ENCODE assay signal across 19 cellular contexts in genomic region chr18:21991081-21991534, GRCh38.
DNase-seq lines count a peak whose midpoint lies in the region; ATAC-seq and TF ChIP-seq lines count a peak whose summit lies in the region.
"Had no signal": no experiment of that assay in that cellular context is flagged by ENCODE, and none has a peak within 500 bp of the region (broad histone marks: within the 10 kb centered on the region; RNA-seq: fewer than 3 reads in every experiment).

No MANE protein-coding gene starts in this region.

- peak overlapping the region; percentile 82 for H2BK12ac ChIP-seq in trophoblast cell (ENCODE audit: low read length)

- peak overlapping the region; percentile 80 for H2BK5ac ChIP-seq in trophoblast cell (ENCODE audit: low read depth, low read length, poor library complexity)

- no peak overlapping the region for H2AK5ac ChIP-seq in trophoblast cell (ENCODE audit: low read length)

- H3K18ac ChIP-seq in trophoblast cell (ENCODE audit: low read length), result no peak overlapping the region

- no peak overlapping the region for H4K12ac ChIP-seq in trophoblast cell (ENCODE audit: low read depth, low read length)

- no peaks in the 10 kb centered on the region for H4K20me1 ChIP-seq in PC-3 (ENCODE audit: low read length)

- peak overlapping the region; percentile 54 for H3K14ac ChIP-seq in trophoblast cell (ENCODE audit: low read length)

- TF ChIP-seq CTCF in PC-3 (conservative IDR thresholded peaks at IDR 0.05; ENCODE audit: low read depth, low read length), result no peak

- H3K9me3 ChIP-seq in PC-3 (ENCODE audit: low read length) (no peaks in the 10 kb centered on the region), trophoblast cell (ENCODE audit: insufficient read depth, low read depth, low read length) (peaks cover 2% of the 10 kb centered on the region)

- H4K91ac ChIP-seq in trophoblast cell (ENCODE audit: low read depth, low read length), result peak overlapping the region; percentile 61

- no peaks in the 10 kb centered on the region for H3F3A ChIP-seq in PC-3 (ENCODE audit: low read length, unreplicated experiment)

- ATAC-seq in PC-3, result no peak
- no peak for ATAC-seq in HG02610 (IDR thresholded peaks at IDR 0.05; ENCODE audit: unreplicated experiment)
- ATAC-seq: Panc1, sciatic nerve had no signal

- no CpG with 5 or more reads among the region's 1 CpG for WGBS in trophoblast cell (ENCODE audit: extremely low coverage, insufficient coverage, insufficient read length)

- BruUV-seq in PC-3 (replicated peaks; lab: Mats Ljungman, UMichigan), result no TSS peak

- H3K36me3 ChIP-seq in PC-3 (ENCODE audit: low read depth, low read length), result no peaks in the 10 kb centered on the region
- H3K36me3 ChIP-seq in trophoblast cell (ENCODE audit: control insufficient read depth in 1 of 2, insufficient read depth in 2 of 2, low read length in 2 of 2), result no peaks in the 10 kb centered on the region
- H3K36me3 ChIP-seq: heart left ventricle had no signal

- CTCF ChIA-PET in PC-3 (lab: Charles Lee), result no interaction called here

- H3K4ac ChIP-seq in trophoblast cell (ENCODE audit: low read depth, low read length), result no peak overlapping the region

- no peak overlapping the region for H3K27ac ChIP-seq in PC-3 (ENCODE audit: low read length)
- peak overlapping the region; percentile 75 for H3K27ac ChIP-seq in trophoblast cell (ENCODE audit: low read depth, low read length)
- H3K27ac ChIP-seq: heart left ventricle had no signal

- no peaks in the 10 kb centered on the region for H3K27me3 ChIP-seq in PC-3 (ENCODE audit: low read length)
- no peaks in the 10 kb centered on the region for H3K27me3 ChIP-seq in trophoblast cell (ENCODE audit: insufficient read depth, low read length)
- H3K27me3 ChIP-seq: heart left ventricle had no signal

- H2AFZ ChIP-seq in PC-3 (ENCODE audit: low read length) (no peak overlapping the region), trophoblast cell (ENCODE audit: insufficient read depth, low read length, poor library complexity) (no peak overlapping the region)

- no peak overlapping the region for H3K23ac ChIP-seq in trophoblast cell (ENCODE audit: low read length)

- no peaks in the 10 kb centered on the region for H3K79me2 ChIP-seq in PC-3 (ENCODE audit: low read length)
- peaks cover 2% of the 10 kb centered on the region for H3K79me2 ChIP-seq in trophoblast cell (ENCODE audit: control insufficient read depth, insufficient read depth, low read length, poor library complexity)

- peak overlapping the region; percentile 86 for H2BK120ac ChIP-seq in trophoblast cell (ENCODE audit: insufficient read depth, low read length, poor library complexity)

- H3K79me1 ChIP-seq in trophoblast cell (ENCODE audit: low read length), result peaks cover 6% of the 10 kb centered on the region

- POLR2A ChIA-PET in PC-3 (lab: Charles Lee; ENCODE audit: unreplicated experiment), result no interaction called here

- H3K4me3 ChIP-seq in PC-3 (ENCODE audit: low read length) (no peak overlapping the region), trophoblast cell (ENCODE audit: low read depth, low read length) (no peak overlapping the region)
- H3K4me3 ChIP-seq: heart left ventricle had no signal

- no peak overlapping the region for H3K9ac ChIP-seq in PC-3 (ENCODE audit: low read length)
- H3K9ac ChIP-seq in trophoblast cell (ENCODE audit: low read length), result no peak overlapping the region

- intact Hi-C loops in PC-3 (cut with micrococcal nuclease), result loop anchor here (10.0 kb wide), 1 partner anchor 574 kb away; no protein-coding TSS in a partner anchor

- H3K4me1 ChIP-seq in PC-3 (ENCODE audit: insufficient read depth, low read length) (no peaks in the 10 kb centered on the region), trophoblast cell (ENCODE audit: control insufficient read depth in 1 of 2, insufficient read depth in 2 of 2, low read length in 2 of 2) (peaks cover 7 to 9% of the 10 kb centered on the region in 2 experiments)

- DNase-seq in H4 (ENCODE audit: low spot score) (peak; percentile 48), PC-3 (peak; percentile 3), islet precursor cell (peak; percentile 89), trophoblast cell (peak; percentile 68), NCI-H2171 (lab: John Stamatoyannopoulos, UW) (no peak), 8988T (no peak)
- DNase-seq in activated naive CD4-positive, alpha-beta T cell treated with anti-CD3 and anti-CD28 coated beads, Interleukin-2, amount 50 U/mL, for 16 hours, result no peak
- DNase-seq: activated naive CD8-positive, alpha-beta T cell treated with anti-CD3 and anti-CD28 coated beads, Interleukin-2, amount 10 ng/mL, durations not matched to agents 7 days and 5 days; CD8-positive, alpha-beta memory T cell; central memory CD4-positive, alpha-beta T cell; effector memory CD4-positive, alpha-beta T cell; HCEC 1CT; heart left ventricle; kidney; NCI-H774; occipital lobe had no signal

- peak overlapping the region; percentile 58 for H4K8ac ChIP-seq in trophoblast cell (ENCODE audit: low read depth, low read length)

- no peak overlapping the region for H3K4me2 ChIP-seq in PC-3 (ENCODE audit: low read length)
- peak overlapping the region; percentile 37 for H3K4me2 ChIP-seq in trophoblast cell (ENCODE audit: low read length)

- no peaks in the 10 kb centered on the region for H3K9me2 ChIP-seq in PC-3 (replicated peaks; ENCODE audit: low read length)

Comparison
In these comparisons a context has a peak if more than half of its experiments do, and no peak if none do; other contexts are left out.
1. DNase-seq: peak in H4 (single experiment), PC-3 (single experiment), islet precursor cell (single experiment) and trophoblast cell (2 of 2); none in activated naive CD4-positive, alpha-beta T cell treated with anti-CD3 and anti-CD28 coated beads, Interleukin-2, amount 50 U/mL, for 16 hours (single experiment), NCI-H2171 (single experiment) and 8988T (single experiment).